ENCODE assay signal across 27 cellular contexts in genomic region chr20:11492846-11493245, GRCh38.
"Had no signal": no experiment of that assay in that cellular context is flagged by ENCODE, and none has a peak within 500 bp of the region (broad histone marks: within the 10 kb centered on the region; RNA-seq: fewer than 3 reads in every experiment).

No MANE protein-coding gene starts in this region.

- H3K4me3 ChIP-seq: stomach, suprapubic skin, testis, thoracic aorta, thyroid gland, tibial artery, tibial nerve, transverse colon, upper lobe of left lung, upper lobe of right lung, uterus, vagina had no signal

- H3K4me1 ChIP-seq: stomach, suprapubic skin, testis, transverse colon, upper lobe of left lung, upper lobe of right lung, uterus had no signal

- FAIRE-seq: urothelium cell line had no signal

- H3K9me3 ChIP-seq: stomach, suprapubic skin, testis, thoracic aorta, thyroid gland, tibial artery, tibial nerve, transverse colon, upper lobe of left lung, upper lobe of right lung, uterus, vagina had no signal

- H3K36me3 ChIP-seq: stomach, suprapubic skin, thoracic aorta, thyroid gland, tibial artery, tibial nerve, transverse colon, upper lobe of left lung, upper lobe of right lung, uterus, vagina had no signal

- H3K27me3 ChIP-seq: stomach, suprapubic skin, testis, thyroid gland, tibial artery, tibial nerve, transverse colon, upper lobe of left lung, upper lobe of right lung, uterus, vagina had no signal

- ATAC-seq: stimulated activated effector memory CD8-positive, alpha-beta T cell treated with anti-CD3 and anti-CD28 coated beads, Interleukin-12 subunit alpha, Interleukin-12 subunit beta, amount 100 ng/mL, for 72 hours; stimulated activated memory B cell treated with anti-CD40 and anti-IgM and Interleukin-4, amounts not matched to agents 10 μg/mL and 1 μg/mL and 100 μg/mL, for 72 hours; stimulated activated naive B cell treated with anti-CD40 and anti-IgM and Interleukin-4, amounts not matched to agents 10 μg/mL and 1 μg/mL and 100 μg/mL, for 72 hours; stimulated activated naive CD8-positive, alpha-beta T cell treated with anti-CD3 and anti-CD28 coated beads, Interleukin-15, amount 100 ng/mL, for 72 hours; stimulated activated naive CD8-positive, alpha-beta T cell treated with anti-CD3 and anti-CD28 coated beads, Interleukin-15, Interleukin-2, amounts not matched to agents 100 U/mL and 50 U/mL, for 24 hours; upper lobe of right lung had no signal

- DNase-seq: stimulated activated CD4-positive, alpha-beta T cell treated with anti-CD3 and anti-CD28 coated beads, Interleukin-2, amount 100 ng/mL, for 48 hours; stimulated activated CD4-positive, alpha-beta T cell treated with anti-CD3 and anti-CD28 coated beads, Interleukin-4, amount 100 ng/mL, for 1 hour; stimulated activated CD4-positive, alpha-beta T cell treated with anti-CD3 and anti-CD28 coated beads, Interleukin-4, amount 100 ng/mL, for 24 hours; stimulated activated CD4-positive, alpha-beta T cell treated with anti-CD3 and anti-CD28 coated beads, Interleukin-4, amount 100 ng/mL, for 4 hours; stimulated activated CD8-positive, alpha-beta memory T cell treated with anti-CD3 and anti-CD28 coated beads, Interleukin-4, amount 100 ng/mL, for 48 hours; stimulated activated naive B cell treated with anti-CD40 and anti-IgM and Interleukin-4, amounts not matched to agents 10 μg/mL and 1 μg/mL and 100 μg/mL, for 72 hours; stimulated activated naive CD4-positive, alpha-beta T cell; stimulated activated naive CD4-positive, alpha-beta T cell treated with Interleukin-2 at 50 U/mL for 16 hours; stimulated activated naive CD8-positive, alpha-beta T cell treated with anti-CD3 and anti-CD28 coated beads, Interleukin-15, amount 100 ng/mL, for 72 hours; stimulated activated naive CD8-positive, alpha-beta T cell treated with anti-CD3 and anti-CD28 coated beads, Interleukin-15, Interleukin-2, amounts not matched to agents 100 U/mL and 50 U/mL, for 24 hours; stomach; substantia nigra; testis; thyroid gland; tibial artery; transverse colon; trophoblast cell; upper lobe of left lung; upper lobe of right lung; uterus had no signal

- H3K27ac ChIP-seq: stomach, suprapubic skin, testis, thoracic aorta, thyroid gland, tibial artery, tibial nerve, transverse colon, upper lobe of left lung, upper lobe of right lung, uterus, vagina had no signal
